Comparison of ENCODE assay signal across 1 cellular context in genomic region chr15:69648215-69648614, GRCh38.
TF ChIP-seq lines count a peak whose summit lies in the region.

No MANE protein-coding gene starts in this region.

TF ChIP-seq in WTC11, 78 proteins besides CTCF, POLR2A, EP300 and RAD21 (continued from another document):
- TF ChIP-seq ZNF532 (CRISPR knock-in tag; IDR thresholded peaks at IDR 0.05; ENCODE audit: borderline replicate concordance): no peak
- no peak for TF ChIP-seq FOXJ3 (CRISPR knock-in tag; IDR thresholded peaks at IDR 0.05; ENCODE audit: borderline replicate concordance)
- no peak for TF ChIP-seq IRF1 (CRISPR knock-in tag; IDR thresholded peaks at IDR 0.05)
- no peak for TF ChIP-seq RELA (CRISPR knock-in tag; IDR thresholded peaks at IDR 0.05; ENCODE audit: borderline replicate concordance)
- TF ChIP-seq NR1H2 (CRISPR knock-in tag; IDR thresholded peaks at IDR 0.05): no peak
- TF ChIP-seq RORB (CRISPR knock-in tag; IDR thresholded peaks at IDR 0.05): no peak
- TF ChIP-seq E2F5 (CRISPR knock-in tag; IDR thresholded peaks at IDR 0.05): no peak
- TF ChIP-seq NFYB (CRISPR knock-in tag; conservative IDR thresholded peaks at IDR 0.05; ENCODE audit: low read depth): no peak
TF ChIP-seq in WTC11: peak in this region for 0.
